22 cellular contexts compared by ENCODE assay signal in genomic region chr6:118815495-118815894, GRCh38.
DNase-seq lines count a peak whose midpoint lies in the region; ATAC-seq and TF ChIP-seq lines count a peak whose summit lies in the region.
"Had no signal": no experiment of that assay in that cellular context is flagged by ENCODE, and none has a peak within 500 bp of the region (broad histone marks: within the 10 kb centered on the region; RNA-seq: fewer than 3 reads in every experiment).

No MANE protein-coding gene starts in this region.

- H3K4me3 Mint-ChIP-seq in activated CD4-positive, alpha-beta memory T cell treated with anti-CD3 and anti-CD28 coated beads, Interleukin-2, amount 10 ng/mL, durations not matched to agents 7 days and 5 days = no peak overlapping the region
- H3K4me3 Mint-ChIP-seq in activated CD4-positive, alpha-beta memory T cell treated with anti-CD3 and anti-CD28 coated beads for 36 hours = no peak overlapping the region
- no peak overlapping the region for H3K4me3 Mint-ChIP-seq in activated naive CD8-positive, alpha-beta T cell treated with anti-CD3 and anti-CD28 coated beads, Interleukin-2, amount 10 ng/mL, durations not matched to agents 7 days and 5 days
- H3K4me3 Mint-ChIP-seq in stimulated activated effector memory CD8-positive, alpha-beta T cell treated with anti-CD3 and anti-CD28 coated beads, Interleukin-12 subunit alpha, Interleukin-12 subunit beta, amount 100 ng/mL, for 72 hours = no peak overlapping the region

- H3K27ac Mint-ChIP-seq in activated CD4-positive, alpha-beta memory T cell treated with anti-CD3 and anti-CD28 coated beads, Interleukin-2, amount 10 ng/mL, durations not matched to agents 7 days and 5 days = peak overlapping the region; percentile 2
- H3K27ac Mint-ChIP-seq in activated CD4-positive, alpha-beta memory T cell treated with anti-CD3 and anti-CD28 coated beads for 36 hours = no peak overlapping the region
- peak overlapping the region; percentile 37 for H3K27ac Mint-ChIP-seq in activated naive CD8-positive, alpha-beta T cell treated with anti-CD3 and anti-CD28 coated beads, Interleukin-2, amount 10 ng/mL, durations not matched to agents 7 days and 5 days
- H3K27ac Mint-ChIP-seq in stimulated activated effector memory CD8-positive, alpha-beta T cell treated with anti-CD3 and anti-CD28 coated beads, Interleukin-12 subunit alpha, Interleukin-12 subunit beta, amount 100 ng/mL, for 72 hours = peak overlapping the region; percentile 48

- POLR2A ChIA-PET in activated CD4-positive, alpha-beta memory T cell treated with anti-CD3 and anti-CD28 coated beads, Interleukin-2, amount 10 ng/mL, durations not matched to agents 7 days and 5 days (lab: Charles Lee) = interaction anchor here (1.0 to 2.4 kb wide), 2 partner anchors 74 to 78 kb away, joined by 3 to 13 read pairs; partner anchors contain the start of gene ASF1A
- POLR2A ChIA-PET in activated CD4-positive, alpha-beta memory T cell treated with anti-CD3 and anti-CD28 coated beads for 36 hours (lab: Charles Lee) = no interaction called here
- POLR2A ChIA-PET in activated naive CD8-positive, alpha-beta T cell treated with anti-CD3 and anti-CD28 coated beads, Interleukin-2, amount 10 ng/mL, durations not matched to agents 7 days and 5 days (lab: Charles Lee) = interaction anchor here (0.6 kb wide), 1 partner anchor 235 kb away, joined by 3 read pairs; no protein-coding TSS in a partner anchor

- intact Hi-C loops in activated CD4-positive, alpha-beta memory T cell treated with anti-CD3 and anti-CD28 coated beads for 36 hours (cut with micrococcal nuclease) = no loop called here

- H3K4me1 Mint-ChIP-seq in activated CD4-positive, alpha-beta memory T cell treated with anti-CD3 and anti-CD28 coated beads, Interleukin-2, amount 10 ng/mL, durations not matched to agents 7 days and 5 days = peaks cover 39% of the 10 kb centered on the region
- peaks cover 37% of the 10 kb centered on the region for H3K4me1 Mint-ChIP-seq in activated CD4-positive, alpha-beta memory T cell treated with anti-CD3 and anti-CD28 coated beads for 36 hours (ENCODE audit: low read depth)
- peaks cover 24% of the 10 kb centered on the region for H3K4me1 Mint-ChIP-seq in activated naive CD8-positive, alpha-beta T cell treated with anti-CD3 and anti-CD28 coated beads, Interleukin-2, amount 10 ng/mL, durations not matched to agents 7 days and 5 days
- H3K4me1 Mint-ChIP-seq in stimulated activated effector memory CD8-positive, alpha-beta T cell treated with anti-CD3 and anti-CD28 coated beads, Interleukin-12 subunit alpha, Interleukin-12 subunit beta, amount 100 ng/mL, for 72 hours = peaks cover 41% of the 10 kb centered on the region

- in situ Hi-C loops in GM13976 (cut with MboI; ENCODE audit: low sequenced_read_pairs, unreplicated experiment) = loop anchor here (25.0 kb wide), 1 partner anchor 528 kb away; no protein-coding TSS in a partner anchor

- no peak for DNase-seq in activated CD4-positive, alpha-beta memory T cell treated with anti-CD3 and anti-CD28 coated beads, Interleukin-2, amount 10 ng/mL, durations not matched to agents 7 days and 5 days
- DNase-seq in activated CD4-positive, alpha-beta memory T cell treated with anti-CD3 and anti-CD28 coated beads for 36 hours = no peak
- peak; percentile 75 for DNase-seq in MV-4-11 (lab: John Stamatoyannopoulos, UW)
- no peak for DNase-seq in activated naive CD8-positive, alpha-beta T cell treated with anti-CD3 and anti-CD28 coated beads, Interleukin-2, amount 10 ng/mL, durations not matched to agents 7 days and 5 days
- DNase-seq in stimulated activated effector memory CD8-positive, alpha-beta T cell treated with anti-CD3 and anti-CD28 coated beads, Interleukin-12 subunit alpha, Interleukin-12 subunit beta, amount 100 ng/mL, for 72 hours (ENCODE audit: low spot score in 2 of 2) = no peak
- DNase-seq in GM13976 (ENCODE audit: low spot score) = no peak
- no peak for DNase-seq in activated CD4-positive, alpha-beta T cell treated with anti-CD3 and anti-CD28 coated beads for 4 hours
- DNase-seq: adrenal gland, erythroblast, gastrocnemius medialis, GF-D8, IMR-90, mammary epithelial cell, NCI-H1092 treated with DMSO at 0.1 percent for 48 hours, NCI-H2081 treated with DMSO at 0.1 percent for 48 hours, NCI-H526, posterior cingulate gyrus, Right ventricle myocardium superior, SW 1271 had no signal

- H3K36me3 Mint-ChIP-seq in activated CD4-positive, alpha-beta memory T cell treated with anti-CD3 and anti-CD28 coated beads, Interleukin-2, amount 10 ng/mL, durations not matched to agents 7 days and 5 days (ENCODE audit: low read depth) = peaks cover 41% of the 10 kb centered on the region
- H3K36me3 Mint-ChIP-seq in activated CD4-positive, alpha-beta memory T cell treated with anti-CD3 and anti-CD28 coated beads for 36 hours = peaks cover 24% of the 10 kb centered on the region
- peaks cover 38% of the 10 kb centered on the region for H3K36me3 Mint-ChIP-seq in activated naive CD8-positive, alpha-beta T cell treated with anti-CD3 and anti-CD28 coated beads, Interleukin-2, amount 10 ng/mL, durations not matched to agents 7 days and 5 days
- peaks cover 6% of the 10 kb centered on the region for H3K36me3 Mint-ChIP-seq in stimulated activated effector memory CD8-positive, alpha-beta T cell treated with anti-CD3 and anti-CD28 coated beads, Interleukin-12 subunit alpha, Interleukin-12 subunit beta, amount 100 ng/mL, for 72 hours

- no peak for ATAC-seq in activated naive CD8-positive, alpha-beta T cell treated with anti-CD3 and anti-CD28 coated beads, Interleukin-2, amount 10 ng/mL, durations not matched to agents 7 days and 5 days (ENCODE audit: low read depth)
- ATAC-seq in stimulated activated effector memory CD8-positive, alpha-beta T cell treated with anti-CD3 and anti-CD28 coated beads, Interleukin-12 subunit alpha, Interleukin-12 subunit beta, amount 100 ng/mL, for 72 hours = peak; percentile 52
- ATAC-seq in HG03460 (IDR thresholded peaks at IDR 0.05; ENCODE audit: unreplicated experiment) = no peak
- ATAC-seq: gastrocnemius medialis, GM12878, HCT116 had no signal

- H3K9me3 Mint-ChIP-seq in activated CD4-positive, alpha-beta memory T cell treated with anti-CD3 and anti-CD28 coated beads, Interleukin-2, amount 10 ng/mL, durations not matched to agents 7 days and 5 days = peaks cover 16% of the 10 kb centered on the region
- H3K9me3 Mint-ChIP-seq in activated CD4-positive, alpha-beta memory T cell treated with anti-CD3 and anti-CD28 coated beads for 36 hours = peaks cover 20% of the 10 kb centered on the region
- H3K9me3 Mint-ChIP-seq in activated naive CD8-positive, alpha-beta T cell treated with anti-CD3 and anti-CD28 coated beads, Interleukin-2, amount 10 ng/mL, durations not matched to agents 7 days and 5 days = peaks cover 19% of the 10 kb centered on the region
- peaks cover 6% of the 10 kb centered on the region for H3K9me3 Mint-ChIP-seq in stimulated activated effector memory CD8-positive, alpha-beta T cell treated with anti-CD3 and anti-CD28 coated beads, Interleukin-12 subunit alpha, Interleukin-12 subunit beta, amount 100 ng/mL, for 72 hours

- CTCF ChIA-PET in activated CD4-positive, alpha-beta memory T cell treated with anti-CD3 and anti-CD28 coated beads, Interleukin-2, amount 10 ng/mL, durations not matched to agents 7 days and 5 days (lab: Charles Lee) = no interaction called here
- CTCF ChIA-PET in activated CD4-positive, alpha-beta memory T cell treated with anti-CD3 and anti-CD28 coated beads for 36 hours (lab: Charles Lee) = no interaction called here

- TF ChIP-seq CTCF in GM13976 (IDR thresholded peaks at IDR 0.05; ENCODE audit: borderline replicate concordance, control extremely low read depth, extremely low read depth, insufficient read depth, missing control alignments) = no peak

- H3K27me3 Mint-ChIP-seq in activated CD4-positive, alpha-beta memory T cell treated with anti-CD3 and anti-CD28 coated beads, Interleukin-2, amount 10 ng/mL, durations not matched to agents 7 days and 5 days = no peaks in the 10 kb centered on the region
- no peaks in the 10 kb centered on the region for H3K27me3 Mint-ChIP-seq in activated CD4-positive, alpha-beta memory T cell treated with anti-CD3 and anti-CD28 coated beads for 36 hours
- H3K27me3 Mint-ChIP-seq in activated naive CD8-positive, alpha-beta T cell treated with anti-CD3 and anti-CD28 coated beads, Interleukin-2, amount 10 ng/mL, durations not matched to agents 7 days and 5 days = no peaks in the 10 kb centered on the region
